In the genomic region with DNA sequence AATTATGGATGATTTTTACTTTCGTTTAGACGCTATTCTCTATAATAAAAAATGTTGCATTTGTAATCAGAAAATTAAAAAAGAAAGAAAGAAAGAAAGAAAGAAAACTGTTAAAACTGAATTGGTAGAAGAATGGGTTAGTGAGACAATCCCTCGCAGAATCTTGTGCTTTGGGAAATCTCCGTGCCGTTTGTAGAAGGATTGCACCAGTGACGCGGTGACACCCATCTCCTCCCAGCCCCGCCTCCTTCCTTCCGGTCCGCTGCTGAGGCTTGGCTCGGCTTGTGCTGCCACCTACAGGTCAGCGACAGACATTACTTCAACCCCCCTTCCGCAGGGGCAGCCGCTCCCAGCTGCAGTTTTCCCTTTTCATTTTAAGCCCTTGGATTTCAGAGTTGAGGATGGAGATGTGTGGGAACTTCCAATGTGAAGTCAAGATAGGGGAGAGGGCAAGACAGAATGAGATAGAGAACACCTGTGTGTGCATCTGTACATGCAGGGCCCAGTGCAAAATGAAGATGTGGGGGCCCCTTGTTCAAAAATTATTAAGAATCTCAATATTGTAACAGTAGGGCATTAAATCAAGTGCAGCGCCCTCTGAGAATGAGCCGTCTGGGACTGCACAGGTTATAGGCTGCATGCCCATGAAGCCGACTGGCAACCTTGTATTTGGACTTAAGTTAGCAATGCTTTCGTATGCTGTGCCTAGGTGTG, we compare ENCODE assay signal across 8 cellular contexts. TPM values are rescaled to one million over a fixed set of nuclear protein-coding genes. Genes with fewer than 3 reads are reported as not detected.
DNase-seq lines count a peak whose midpoint lies in the region; TF ChIP-seq lines count a peak whose summit lies in the region.

No MANE protein-coding gene starts in this region.

- H3K27ac ChIP-seq in OCI-LY3 (ENCODE audit: low read length) = no peak overlapping the region

- H4K20me1 ChIP-seq in OCI-LY3 (ENCODE audit: insufficient read depth, low read length) = no peaks in the 10 kb centered on the region

- in situ Hi-C loops in ACHN (cut with HindIII; ENCODE audit: low pct_ligation_motif_present, low pct_unique_long_range_greater_than_20kb, low sequenced_read_pairs) = no loop called here

- H3K4me3 ChIP-seq in OCI-LY3 (ENCODE audit: low read length) (peak overlapping the region; percentile 79), epithelial cell of proximal tubule (ENCODE audit: low read depth, low read length) (peak overlapping the region; percentile 32), mucosa of stomach (ENCODE audit: low read length) (peak overlapping the region; percentile 23)

- peaks cover 11% of the 10 kb centered on the region; the same call in 1 of the 2 replicates for H3K4me1 ChIP-seq in OCI-LY3 (ENCODE audit: low read length)
- H3K4me1 ChIP-seq in mucosa of stomach (ENCODE audit: control insufficient read depth, insufficient read depth, low read length) = peaks cover 5% of the 10 kb centered on the region

- no peaks in the 10 kb centered on the region for H3K9me3 ChIP-seq in OCI-LY3 (ENCODE audit: insufficient read depth, low read length)
- no peaks in the 10 kb centered on the region for H3K9me3 ChIP-seq in mucosa of stomach (ENCODE audit: control insufficient read depth, low read length)

- TF ChIP-seq CTCF in OCI-LY3 (IDR thresholded peaks at IDR 0.05; ENCODE audit: low read depth, low read length) (peak; percentile 97), epithelial cell of proximal tubule (conservative IDR thresholded peaks at IDR 0.05; ENCODE audit: low read depth, low read length) (peak; percentile 87)

- H3K9ac ChIP-seq in OCI-LY3 (ENCODE audit: low read length) = peak overlapping the region; percentile 73
- peak overlapping the region; percentile 50 for H3K9ac ChIP-seq in mucosa of stomach (ENCODE audit: low read length)

- peak; percentile 78 for DNase-seq in ACHN
- DNase-seq in GM19238 (ENCODE audit: insufficient read length, low spot score) = peak; percentile 90
- peak; percentile 77 for DNase-seq in HuH-7.5 (ENCODE audit: low spot score)
- DNase-seq in activated T-cell treated with anti-CD3 and anti-CD28 coated beads for 1 hour (ENCODE audit: low read depth) = peak; percentile 92
- no peak for DNase-seq in epithelial cell of proximal tubule (ENCODE audit: low read depth)
- peak; percentile 83 for DNase-seq in stimulated activated CD8-positive, alpha-beta memory T cell treated with anti-CD3 and anti-CD28 coated beads, Interleukin-4, amount 100 ng/mL, for 24 hours (ENCODE audit: low read depth)

- peak overlapping the region; percentile 80 for H2AFZ ChIP-seq in OCI-LY3 (ENCODE audit: low read depth, low read length)

- H3K27me3 ChIP-seq in OCI-LY3 (ENCODE audit: low read depth, low read length) = 0 out of 2 replicates have a peak, but pooled peaks cover 4% of the 10 kb centered on the region
- peaks cover 22% of the 10 kb centered on the region for H3K27me3 ChIP-seq in mucosa of stomach (ENCODE audit: control insufficient read depth, insufficient read depth, low read length)

- no peaks in the 10 kb centered on the region for H3K79me2 ChIP-seq in OCI-LY3 (ENCODE audit: low read length)

- H3K36me3 ChIP-seq in OCI-LY3 (replicated peaks; ENCODE audit: low read depth, low read length) (no peaks in the 10 kb centered on the region), mucosa of stomach (ENCODE audit: control insufficient read depth, insufficient read depth, low read length) (no peaks in the 10 kb centered on the region)

- peak overlapping the region; percentile 90 for H3K4me2 ChIP-seq in OCI-LY3 (ENCODE audit: low read length)

RNA-seq across cellular contexts. Expression of gene TST, which starts 41.1 kb away (rescaled TPM):
- 49.6 and 66.9 TPM in 2 replicates for total RNA-seq in epithelial cell of proximal tubule

RNA-seq across cellular contexts. Expression of gene MPST, which starts 41.4 kb away (rescaled TPM):
- 215 and 252 TPM in 2 replicates for total RNA-seq in epithelial cell of proximal tubule

Comparison
In these comparisons a context has a peak if more than half of its experiments do, and no peak if none do; other contexts are left out.
1. H3K4me3 ChIP-seq: peak in every context shown above with its lines; median percentile 79 in OCI-LY3; 32 in epithelial cell of proximal tubule; 23 in mucosa of stomach.